ENCODE assay signal across 1 cellular context in the genomic region with DNA sequence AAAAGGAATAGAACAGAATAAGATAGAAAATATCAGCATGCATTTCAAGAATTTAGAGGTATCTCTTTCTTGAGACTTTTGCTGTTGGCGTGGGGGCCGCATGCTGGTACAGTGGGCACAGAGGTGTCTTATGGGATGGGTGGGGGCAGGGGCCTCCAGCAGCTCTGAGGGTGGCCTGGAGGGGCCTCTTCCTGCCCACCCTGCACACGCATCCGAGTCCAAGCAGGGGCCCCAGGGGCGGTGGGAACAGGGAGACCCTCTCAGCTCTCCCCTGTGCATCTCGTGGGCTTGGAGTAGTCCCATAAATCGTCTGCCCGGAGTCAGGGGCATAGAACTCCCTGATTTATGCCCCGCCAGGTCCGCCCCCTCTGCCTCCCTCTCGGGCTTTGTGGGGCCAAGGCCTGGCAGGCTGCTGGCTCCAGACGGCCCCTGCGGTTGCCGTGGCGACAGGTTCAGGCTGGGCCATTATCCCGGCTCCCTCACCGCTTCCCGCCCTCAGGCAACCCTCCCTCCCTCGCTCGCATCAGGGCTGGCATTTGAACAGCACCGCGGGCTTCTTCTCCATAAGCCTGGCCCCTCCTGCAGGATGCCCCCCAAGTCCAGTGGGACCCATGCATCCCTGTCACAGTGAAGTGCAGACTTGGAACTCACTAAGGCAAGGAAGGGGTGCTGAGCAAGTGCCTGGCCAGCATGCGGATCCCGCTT.
A peak's percentile ranks its signal among the peaks of the same experiment; 100 is the strongest.
TF ChIP-seq lines count a peak whose summit lies in the region.

No MANE protein-coding gene starts in this region.

TF ChIP-seq in SK-N-SH, 30 proteins besides CTCF, POLR2A, EP300 and RAD21 (continued from another document):
- TF ChIP-seq TEAD4 (IDR thresholded peaks at IDR 0.05; ENCODE audit: borderline replicate concordance, insufficient read depth) (no peak), GATA2 (CRISPR knock-in tag; IDR thresholded peaks at IDR 0.05) (peak; percentile 51; the same call in 1 of the 2 replicates), CHD2 (IDR thresholded peaks at IDR 0.05; ENCODE audit: low read length, partially characterized antibody) (peak; percentile 67)
- TF ChIP-seq, protein P1, sequence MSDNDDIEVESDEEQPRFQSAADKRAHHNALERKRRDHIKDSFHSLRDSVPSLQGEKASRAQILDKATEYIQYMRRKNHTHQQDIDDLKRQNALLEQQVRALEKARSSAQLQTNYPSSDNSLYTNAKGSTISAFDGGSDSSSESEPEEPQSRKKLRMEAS (IDR thresholded peaks at IDR 0.05; ENCODE audit: low read depth): no peak
- TF ChIP-seq, protein P2, sequence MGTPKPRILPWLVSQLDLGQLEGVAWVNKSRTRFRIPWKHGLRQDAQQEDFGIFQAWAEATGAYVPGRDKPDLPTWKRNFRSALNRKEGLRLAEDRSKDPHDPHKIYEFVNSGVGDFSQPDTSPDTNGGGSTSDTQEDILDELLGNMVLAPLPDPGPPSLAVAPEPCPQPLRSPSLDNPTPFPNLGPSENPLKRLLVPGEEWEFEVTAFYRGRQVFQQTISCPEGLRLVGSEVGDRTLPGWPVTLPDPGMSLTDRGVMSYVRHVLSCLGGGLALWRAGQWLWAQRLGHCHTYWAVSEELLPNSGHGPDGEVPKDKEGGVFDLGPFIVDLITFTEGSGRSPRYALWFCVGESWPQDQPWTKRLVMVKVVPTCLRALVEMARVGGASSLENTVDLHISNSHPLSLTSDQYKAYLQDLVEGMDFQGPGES (IDR thresholded peaks at IDR 0.05; ENCODE audit: low read depth, low read length): no peak
